Comparison of ENCODE assay signal across 9 cellular contexts in genomic region chr19:49767380-49767779, GRCh38. TPM values are rescaled to one million over a fixed set of nuclear protein-coding genes. Genes with fewer than 3 reads are reported as not detected.
DNase-seq lines count a peak whose midpoint lies in the region; ATAC-seq, FAIRE-seq and TF ChIP-seq lines count a peak whose summit lies in the region.
"Had no signal": no experiment of that assay in that cellular context is flagged by ENCODE, and none has a peak within 500 bp of the region (broad histone marks: within the 10 kb centered on the region; RNA-seq: fewer than 3 reads in every experiment).

No MANE protein-coding gene starts in this region.

- no peak for ATAC-seq in HepG2
- no peak for ATAC-seq in HG02852 (IDR thresholded peaks at IDR 0.05; ENCODE audit: unreplicated experiment)
- no peak for ATAC-seq in HG03196 (IDR thresholded peaks at IDR 0.05; ENCODE audit: unreplicated experiment)

- CTCF ChIA-PET in activated naive CD4-positive, alpha-beta T cell treated with anti-CD3 and anti-CD28 coated beads, Interleukin-2, amount 10 ng/mL, durations not matched to agents 7 days and 5 days (lab: Charles Lee) = no interaction called here
- CTCF ChIA-PET in HepG2 (lab: Yijun Ruan, JAX; ENCODE audit: low intra/inter-chr PET ratio, low total read pairs) = no interaction called here

- TF ChIP-seq RAD21 in HepG2 (CRISPR knock-in tag; IDR thresholded peaks at IDR 0.05) = no peak

- H3K27ac ChIP-seq in ascending aorta (peak overlapping the region; percentile 79 to 81), HepG2 (ENCODE audit: extremely low read length, insufficient read depth, low read length) (peak overlapping the region; percentile 51), transverse colon (peak overlapping the region; percentile 85 to 93 (median 88))

- WGBS in HepG2 (ENCODE audit: low lambda C conversion rate) = 2% methylated on average over 9 of the region's 9 CpGs
- 0 to 1% methylated on average over 9 of the region's 9 CpGs for WGBS in transverse colon (ENCODE audit: low coverage in 1 of 2), 2 donors

- no peaks in the 10 kb centered on the region for H3K27me3 Mint-ChIP-seq in activated naive CD4-positive, alpha-beta T cell treated with anti-CD3 and anti-CD28 coated beads, Interleukin-2, amount 10 ng/mL, durations not matched to agents 7 days and 5 days

- TF ChIP-seq EP300 in HepG2 (IDR thresholded peaks at IDR 0.05; ENCODE audit: low read depth in 2 of 2, low read length in 2 of 2) (no peak), HepG2 (CRISPR knock-in tag; IDR thresholded peaks at IDR 0.05; ENCODE audit: borderline replicate concordance) (no peak), transverse colon (IDR thresholded peaks at IDR 0.05; ENCODE audit: low read depth) (no peak)

- H2AFZ ChIP-seq in HepG2 (ENCODE audit: low read length) = no peak overlapping the region

- no TSS peak for BruUV-seq in HepG2 (replicated peaks; lab: Mats Ljungman, UMichigan)

- POLR2A ChIA-PET in HepG2 (lab: Yijun Ruan, JAX) = interaction anchor here (0.7 to 2.4 kb wide), 6 partner anchors 83 to 427 kb away, joined by 3 to 10 read pairs (median 4); partner anchors contain the start of genes AKT1S1, PRMT1, RPS11 and TBC1D17

- H3K4me1 ChIP-seq in ascending aorta = peaks cover 10 to 16% of the 10 kb centered on the region in 2 donors
- peaks cover 60% of the 10 kb centered on the region for H3K4me1 ChIP-seq in HepG2 (ENCODE audit: insufficient read depth, low read length)
- peaks cover 13 to 31% (median 24%) of the 10 kb centered on the region in 4 donors for H3K4me1 ChIP-seq in transverse colon

- DNase-seq in activated naive CD4-positive, alpha-beta T cell treated with anti-CD3 and anti-CD28 coated beads, Interleukin-2, amount 10 ng/mL, durations not matched to agents 7 days and 5 days = no peak
- DNase-seq in activated naive CD4-positive, alpha-beta T cell treated with Interleukin-2 at 50 U/mL for 16 hours = no peak
- DNase-seq in ascending aorta (ENCODE audit: low spot score in 2 of 2) (no peak), HepG2 (ENCODE audit: low spot score) (no peak), transverse colon (no peak), GF-D8 (lab: John Stamatoyannopoulos, UW) (no peak)

- TF ChIP-seq CTCF in ascending aorta (IDR thresholded peaks at IDR 0.05) (no peak), HepG2 (CRISPR knock-in tag; IDR thresholded peaks at IDR 0.05) (no peak), transverse colon (IDR thresholded peaks at IDR 0.05) (no peak)

- H3K4me2 ChIP-seq in HepG2 (ENCODE audit: low read depth, low read length) = peak overlapping the region; percentile 95

- H3K4me3 Mint-ChIP-seq in activated naive CD4-positive, alpha-beta T cell treated with anti-CD3 and anti-CD28 coated beads, Interleukin-2, amount 10 ng/mL, durations not matched to agents 7 days and 5 days = peak overlapping the region; percentile 97

- TF ChIP-seq POLR2A in HepG2 (IDR thresholded peaks at IDR 0.05; ENCODE audit: insufficient read depth in 1 of 2, low read depth in 2 of 2, low read length in 2 of 2) (no peak), transverse colon (IDR thresholded peaks at IDR 0.05) (no peak)

- H3K27ac Mint-ChIP-seq in activated naive CD4-positive, alpha-beta T cell treated with anti-CD3 and anti-CD28 coated beads, Interleukin-2, amount 10 ng/mL, durations not matched to agents 7 days and 5 days = peak overlapping the region; percentile 86

- H3K36me3 Mint-ChIP-seq in activated naive CD4-positive, alpha-beta T cell treated with anti-CD3 and anti-CD28 coated beads, Interleukin-2, amount 10 ng/mL, durations not matched to agents 7 days and 5 days = peaks cover 23% of the 10 kb centered on the region

- peaks cover 34% of the 10 kb centered on the region for H3K4me1 Mint-ChIP-seq in activated naive CD4-positive, alpha-beta T cell treated with anti-CD3 and anti-CD28 coated beads, Interleukin-2, amount 10 ng/mL, durations not matched to agents 7 days and 5 days

- H4K20me1 ChIP-seq in HepG2 (ENCODE audit: insufficient read depth, low read length) = no peaks in the 10 kb centered on the region

- H3K36me3 ChIP-seq in ascending aorta (peaks cover 0 to 3% of the 10 kb centered on the region in 2 donors), HepG2 (replicated peaks in 1 of 2; ENCODE audit: control insufficient read depth in 1 of 2, insufficient read depth in 2 of 2, low read length in 2 of 2) (no peaks in the 10 kb centered on the region), transverse colon (no peaks in the 10 kb centered on the region)

- H3K79me2 ChIP-seq in HepG2 (ENCODE audit: insufficient read depth, low read length) = peaks cover 17% of the 10 kb centered on the region

- H3K9me3 ChIP-seq in ascending aorta (no peaks in the 10 kb centered on the region), HepG2 (ENCODE audit: low read length) (no peaks in the 10 kb centered on the region), transverse colon (no peaks in the 10 kb centered on the region)

- FAIRE-seq in HepG2 (lab: Jason Lieb, UNC) = no peak

- in situ Hi-C loops in HepG2 (cut with HindIII; ENCODE audit: extremely low pct_ligation_motif_present, low pct_unique_long_range_greater_than_20kb) = no loop called here
- in situ Hi-C loops in transverse colon (cut with MboI; ENCODE audit: low pct_ligation_motif_present in 1 of 4, low pct_unique_long_range_greater_than_20kb in 1 of 4, low sequenced_read_pairs in 3 of 4) = no loop called here

- H3K27me3 ChIP-seq in ascending aorta (no peaks in the 10 kb centered on the region), HepG2 (ENCODE audit: control insufficient read depth in 1 of 2, insufficient read depth in 2 of 2, low read length in 2 of 2) (no peaks in the 10 kb centered on the region; a peak in 1 of 5 replicates), transverse colon (no peaks in the 10 kb centered on the region)

- intact Hi-C loops in ascending aorta (cut with DNase I) (loop anchor here (5.0 kb wide), 1 partner anchor 175 kb away; the partner anchor contains the start of gene PRR12), HepG2 (cut with micrococcal nuclease; ENCODE audit: unreplicated experiment) (loop anchor here (10.0 kb wide), 1 partner anchor 47 kb away; the partner anchor contains the start of genes FUZ and MED25), transverse colon (cut with DNase I; ENCODE audit: low total_unique reads) (loop anchor here (5.0 kb wide), 1 partner anchor 40 kb away; no protein-coding TSS in a partner anchor)

- H3K4me3 ChIP-seq in ascending aorta (peak overlapping the region; percentile 73 to 82), HepG2 (replicated peaks in 1 of 3; ENCODE audit: insufficient read depth in 1 of 3, low read depth in 2 of 3, low read length in 3 of 3) (peak overlapping the region; percentile 88 to 96 (median 95)), transverse colon (peak overlapping the region; percentile 82 to 98 (median 90))

- no peaks in the 10 kb centered on the region for H3K9me3 Mint-ChIP-seq in activated naive CD4-positive, alpha-beta T cell treated with anti-CD3 and anti-CD28 coated beads, Interleukin-2, amount 10 ng/mL, durations not matched to agents 7 days and 5 days

- peak overlapping the region; percentile 78 for H3K9ac ChIP-seq in HepG2 (ENCODE audit: insufficient read depth, low read depth, low read length)

RNA-seq across cellular contexts. Expression of gene AP2A1, which starts 0.6 kb away (rescaled TPM):
- total RNA-seq in ascending aorta (249 TPM), HepG2 (2016; rRNA removed; fragmentation: Illumina TruSeq; extraction: Trizol) (21.8 and 22.7 TPM in 2 replicates), transverse colon (100 to 1,000 TPM in 2 of 4 donors, 10 to 100 TPM in 2; 71.1 to 125 (median 93.0) TPM)
- total RNA-seq in HepG2 (2016; cell fraction: cytosol; rRNA removed; fragmentation: Illumina TruSeq; extraction: Trizol; ENCODE audit: low read depth) = 9.5 and 10.1 TPM in 2 replicates
- 19.1 and 23.8 TPM in 2 replicates for total RNA-seq in HepG2 (2016; cell fraction: insoluble cytoplasmic fraction; rRNA removed; fragmentation: Illumina TruSeq; extraction: Trizol)
- total RNA-seq in HepG2 (2016; cell fraction: membrane; rRNA removed; fragmentation: Illumina TruSeq; extraction: Trizol) = 19.2 and 20.5 TPM in 2 replicates
- 16.2 and 20.1 TPM in 2 replicates for total RNA-seq in HepG2 (2016; cell fraction: nucleus; rRNA removed; fragmentation: Illumina TruSeq; extraction: Trizol)
- polyA plus RNA-seq in HepG2 (2011; rRNA removed) = 39.7 and 49.9 TPM in 2 replicates
- polyA plus RNA-seq in HepG2 (2011; cell fraction: cytosol; rRNA removed) = 30.4 and 48.4 TPM in 2 replicates
- polyA plus RNA-seq in HepG2 (2011; cell fraction: nucleus; rRNA removed) = 84.4 and 99.0 TPM in 2 replicates
- polyA plus RNA-seq in HepG2 (2012) = 35.2 and 42.3 TPM in 2 replicates
- 6.6 and 7.7 TPM in 2 replicates for polyA plus RNA-seq in HepG2 (2016; cell fraction: cytosol; fragmentation: Illumina TruSeq; extraction: Trizol; ENCODE audit: low read depth)
- 24.6 and 33.0 TPM in 2 replicates for polyA plus RNA-seq in HepG2 (2016; cell fraction: insoluble cytoplasmic fraction; fragmentation: Illumina TruSeq; extraction: Trizol; ENCODE audit: low read depth)
- polyA plus RNA-seq in HepG2 (2016; cell fraction: membrane; fragmentation: Illumina TruSeq; extraction: Trizol; ENCODE audit: low read depth) = 13.4 and 16.8 TPM in 2 replicates
- polyA plus RNA-seq in HepG2 (2016; cell fraction: nucleus; fragmentation: Illumina TruSeq; extraction: Trizol; ENCODE audit: insufficient read depth, low read depth) = 38.5 and 39.3 TPM in 2 replicates
- 97.4 and 189 TPM in 2 replicates for polyA minus RNA-seq in HepG2 (2011; rRNA and poly(A)+ RNA removed; ENCODE audit: low replicate concordance)
- 53.7 and 56.5 TPM in 2 replicates for polyA minus RNA-seq in HepG2 (2011; cell fraction: cytosol; rRNA and poly(A)+ RNA removed)
- polyA minus RNA-seq in HepG2 (2011; cell fraction: nucleus; rRNA and poly(A)+ RNA removed) = 24.7 and 29.2 TPM in 2 replicates

RNA-seq across cellular contexts. Expression of gene TSKS, which starts 4.3 kb away (rescaled TPM):
- total RNA-seq in ascending aorta (not detected), HepG2 (2016; rRNA removed; fragmentation: Illumina TruSeq; extraction: Trizol) (not detected in 2 replicates), transverse colon (10 to 100 TPM in 1 of 4 donors, under 1 TPM in 2, not detected in 1; 0.32 to 12.7 (median 0.82) TPM)
- not detected in 2 replicates for total RNA-seq in HepG2 (2016; cell fraction: cytosol; rRNA removed; fragmentation: Illumina TruSeq; extraction: Trizol; ENCODE audit: low read depth)
- not detected in 2 replicates for total RNA-seq in HepG2 (2016; cell fraction: insoluble cytoplasmic fraction; rRNA removed; fragmentation: Illumina TruSeq; extraction: Trizol)
- total RNA-seq in HepG2 (2016; cell fraction: membrane; rRNA removed; fragmentation: Illumina TruSeq; extraction: Trizol) = not detected in 2 replicates
- total RNA-seq in HepG2 (2016; cell fraction: nucleus; rRNA removed; fragmentation: Illumina TruSeq; extraction: Trizol) = not detected in 2 replicates
- 0.03 and 0.21 TPM in 2 replicates for polyA plus RNA-seq in HepG2 (2011; rRNA removed)
- polyA plus RNA-seq in HepG2 (2011; cell fraction: cytosol; rRNA removed) = 0.04 and 0.09 TPM in 2 replicates
- polyA plus RNA-seq in HepG2 (2011; cell fraction: nucleus; rRNA removed) = 0.40 and 0.47 TPM in 2 replicates
- polyA plus RNA-seq in HepG2 (2012) = 0.16 TPM in 1 of 2 replicates, not detected in the other
- polyA plus RNA-seq in HepG2 (2016; cell fraction: cytosol; fragmentation: Illumina TruSeq; extraction: Trizol; ENCODE audit: low read depth) = not detected in 2 replicates
- polyA plus RNA-seq in HepG2 (2016; cell fraction: insoluble cytoplasmic fraction; fragmentation: Illumina TruSeq; extraction: Trizol; ENCODE audit: low read depth) = not detected in 2 replicates
- polyA plus RNA-seq in HepG2 (2016; cell fraction: membrane; fragmentation: Illumina TruSeq; extraction: Trizol; ENCODE audit: low read depth) = not detected in 2 replicates
- not detected in 2 replicates for polyA plus RNA-seq in HepG2 (2016; cell fraction: nucleus; fragmentation: Illumina TruSeq; extraction: Trizol; ENCODE audit: insufficient read depth, low read depth)
- polyA minus RNA-seq in HepG2 (2011; rRNA and poly(A)+ RNA removed; ENCODE audit: low replicate concordance) = 0.12 TPM in 1 of 2 replicates, not detected in the other
- not detected in 2 replicates for polyA minus RNA-seq in HepG2 (2011; cell fraction: cytosol; rRNA and poly(A)+ RNA removed)
- not detected in 2 replicates for polyA minus RNA-seq in HepG2 (2011; cell fraction: nucleus; rRNA and poly(A)+ RNA removed)
- total RNA-seq: dermis microvascular lymphatic vessel endothelial cell had no signal

RNA-seq across cellular contexts. Expression of gene FUZ, which starts 45.7 kb away (rescaled TPM):
- 22.1 TPM for total RNA-seq in ascending aorta
- not detected in 2 replicates for total RNA-seq in HepG2 (2016; rRNA removed; fragmentation: Illumina TruSeq; extraction: Trizol)
- 0.44 TPM in 1 of 2 replicates, not detected in the other for total RNA-seq in HepG2 (2016; cell fraction: cytosol; rRNA removed; fragmentation: Illumina TruSeq; extraction: Trizol; ENCODE audit: low read depth)
- not detected in 2 replicates for total RNA-seq in HepG2 (2016; cell fraction: insoluble cytoplasmic fraction; rRNA removed; fragmentation: Illumina TruSeq; extraction: Trizol)
- total RNA-seq in HepG2 (2016; cell fraction: membrane; rRNA removed; fragmentation: Illumina TruSeq; extraction: Trizol) = 0.31 TPM in 1 of 2 replicates, not detected in the other
- not detected in 2 replicates for total RNA-seq in HepG2 (2016; cell fraction: nucleus; rRNA removed; fragmentation: Illumina TruSeq; extraction: Trizol)
- 0.07 and 0.08 TPM in 2 replicates for polyA plus RNA-seq in HepG2 (2011; rRNA removed)
- 0.08 and 0.14 TPM in 2 replicates for polyA plus RNA-seq in HepG2 (2011; cell fraction: cytosol; rRNA removed)
- 0.32 and 0.38 TPM in 2 replicates for polyA plus RNA-seq in HepG2 (2011; cell fraction: nucleus; rRNA removed)
- polyA plus RNA-seq in HepG2 (2012) = 0.21 and 0.63 TPM in 2 replicates
- 0.26 TPM in 1 of 2 replicates, not detected in the other for polyA plus RNA-seq in HepG2 (2016; cell fraction: cytosol; fragmentation: Illumina TruSeq; extraction: Trizol; ENCODE audit: low read depth)
- not detected in 2 replicates for polyA plus RNA-seq in HepG2 (2016; cell fraction: insoluble cytoplasmic fraction; fragmentation: Illumina TruSeq; extraction: Trizol; ENCODE audit: low read depth)
- polyA plus RNA-seq in HepG2 (2016; cell fraction: membrane; fragmentation: Illumina TruSeq; extraction: Trizol; ENCODE audit: low read depth) = 0.22 TPM in 1 of 2 replicates, not detected in the other
- not detected in 2 replicates for polyA plus RNA-seq in HepG2 (2016; cell fraction: nucleus; fragmentation: Illumina TruSeq; extraction: Trizol; ENCODE audit: insufficient read depth, low read depth)
- not detected in 2 replicates for polyA minus RNA-seq in HepG2 (2011; rRNA and poly(A)+ RNA removed; ENCODE audit: low replicate concordance)
- polyA minus RNA-seq in HepG2 (2011; cell fraction: cytosol; rRNA and poly(A)+ RNA removed) = not detected in 2 replicates
- not detected in 2 replicates for polyA minus RNA-seq in HepG2 (2011; cell fraction: nucleus; rRNA and poly(A)+ RNA removed)
- total RNA-seq in transverse colon = 10 to 100 TPM; 10.2 to 20.1 (median 13.1) TPM

RNA-seq across cellular contexts. Expression of gene MED25, which starts 50.7 kb away (rescaled TPM):
- total RNA-seq in ascending aorta (54.0 TPM), HepG2 (2016; rRNA removed; fragmentation: Illumina TruSeq; extraction: Trizol) (11.1 and 11.3 TPM in 2 replicates), transverse colon (10 to 100 TPM; 26.9 to 46.6 (median 38.7) TPM)
- total RNA-seq in HepG2 (2016; cell fraction: cytosol; rRNA removed; fragmentation: Illumina TruSeq; extraction: Trizol; ENCODE audit: low read depth) = 3.0 and 3.1 TPM in 2 replicates
- 10.4 and 11.0 TPM in 2 replicates for total RNA-seq in HepG2 (2016; cell fraction: insoluble cytoplasmic fraction; rRNA removed; fragmentation: Illumina TruSeq; extraction: Trizol)
- 6.7 and 8.6 TPM in 2 replicates for total RNA-seq in HepG2 (2016; cell fraction: membrane; rRNA removed; fragmentation: Illumina TruSeq; extraction: Trizol)
- 18.0 and 18.4 TPM in 2 replicates for total RNA-seq in HepG2 (2016; cell fraction: nucleus; rRNA removed; fragmentation: Illumina TruSeq; extraction: Trizol)
- polyA plus RNA-seq in HepG2 (2011; rRNA removed) = 13.3 and 15.1 TPM in 2 replicates
- 5.3 and 5.7 TPM in 2 replicates for polyA plus RNA-seq in HepG2 (2011; cell fraction: cytosol; rRNA removed)
- 48.1 and 61.9 TPM in 2 replicates for polyA plus RNA-seq in HepG2 (2011; cell fraction: nucleus; rRNA removed)
- polyA plus RNA-seq in HepG2 (2012) = 17.3 and 20.9 TPM in 2 replicates
- polyA plus RNA-seq in HepG2 (2016; cell fraction: cytosol; fragmentation: Illumina TruSeq; extraction: Trizol; ENCODE audit: low read depth) = 5.1 and 5.2 TPM in 2 replicates
- 16.3 and 22.3 TPM in 2 replicates for polyA plus RNA-seq in HepG2 (2016; cell fraction: insoluble cytoplasmic fraction; fragmentation: Illumina TruSeq; extraction: Trizol; ENCODE audit: low read depth)
- polyA plus RNA-seq in HepG2 (2016; cell fraction: membrane; fragmentation: Illumina TruSeq; extraction: Trizol; ENCODE audit: low read depth) = 7.9 and 9.9 TPM in 2 replicates
- 46.3 and 50.3 TPM in 2 replicates for polyA plus RNA-seq in HepG2 (2016; cell fraction: nucleus; fragmentation: Illumina TruSeq; extraction: Trizol; ENCODE audit: insufficient read depth, low read depth)
- 31.2 and 56.4 TPM in 2 replicates for polyA minus RNA-seq in HepG2 (2011; rRNA and poly(A)+ RNA removed; ENCODE audit: low replicate concordance)
- polyA minus RNA-seq in HepG2 (2011; cell fraction: cytosol; rRNA and poly(A)+ RNA removed) = 9.1 and 11.4 TPM in 2 replicates
- polyA minus RNA-seq in HepG2 (2011; cell fraction: nucleus; rRNA and poly(A)+ RNA removed) = 21.9 and 22.9 TPM in 2 replicates

Comparison
In these comparisons a context has a peak if more than half of its experiments do, and no peak if none do; other contexts are left out.
1. RNA of gene FUZ, which starts 45.7 kb away (total RNA-seq): 22.1 TPM in ascending aorta (single experiment) and 10.2 to 20.1 TPM in transverse colon; 0.31 to 0.44 TPM in HepG2; every median in the first group is over 4 times any median in the second.
2. Peak in every context shown above with its lines, with median percentiles within 50 percentile points of each other: H3K27ac ChIP-seq and H3K4me3 ChIP-seq.